23 cellular contexts compared by ENCODE assay signal in the genomic region with DNA sequence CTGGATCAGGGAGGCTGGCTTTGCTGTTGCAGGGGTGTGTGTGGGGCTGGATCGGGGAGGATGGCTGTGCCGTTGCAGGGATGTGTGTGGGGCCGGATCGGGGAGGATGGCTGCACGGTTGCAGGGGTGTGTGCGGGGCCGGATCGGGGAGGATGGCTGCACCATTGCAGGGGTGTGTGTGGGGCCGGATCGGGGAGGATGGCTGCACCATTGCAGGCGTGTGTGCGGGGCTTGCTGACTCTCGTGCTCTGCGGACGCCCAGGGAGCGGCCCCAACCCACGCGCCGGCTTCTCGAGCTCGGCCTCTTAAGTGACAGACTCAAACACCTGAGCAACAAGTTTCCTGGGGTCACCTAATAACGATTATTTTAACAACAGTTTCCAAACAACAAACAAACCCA.
"Had no signal": no experiment of that assay in that cellular context is flagged by ENCODE, and none has a peak within 500 bp of the region (broad histone marks: within the 10 kb centered on the region; RNA-seq: fewer than 3 reads in every experiment).

No MANE protein-coding gene starts in this region.

- H3K36me3 ChIP-seq: ascending aorta, brain microvascular endothelial cell, esophagus muscularis mucosa, heart right ventricle, right atrium auricular region, suprapubic skin, tibial nerve had no signal

- H3K27me3 Mint-ChIP-seq: activated CD4-positive, alpha-beta memory T cell treated with anti-CD3 and anti-CD28 coated beads for 36 hours; activated naive CD8-positive, alpha-beta T cell treated with anti-CD3 and anti-CD28 coated beads, Interleukin-2, amount 10 ng/mL, durations not matched to agents 7 days and 5 days; activated T-cell treated with anti-CD3 and anti-CD28 coated beads, Interleukin-2, amount 50 U/mL, for 24 hours had no signal

- DNase-seq: activated CD4-positive, alpha-beta memory T cell treated with anti-CD3 and anti-CD28 coated beads for 36 hours; activated CD4-positive, alpha-beta T cell treated with anti-CD3 and anti-CD28 coated beads for 48 hours; activated CD4-positive, CD25-positive, alpha-beta regulatory T cell; activated CD8-positive, alpha-beta memory T cell treated with anti-CD3 and anti-CD28 coated beads, Interleukin-2, amount 50 U/mL, for 48 hours; activated gamma-delta T cell; activated naive CD4-positive, alpha-beta T cell treated with anti-CD3 and anti-CD28 coated beads, Interleukin-2, amount 10 ng/mL, durations not matched to agents 7 days and 5 days; activated naive CD8-positive, alpha-beta T cell treated with anti-CD3 and anti-CD28 coated beads, Interleukin-2, amount 10 ng/mL, durations not matched to agents 7 days and 5 days; activated T-cell treated with anti-CD3 and anti-CD28 coated beads, Interleukin-2, amount 50 U/mL, for 24 hours; brain microvascular endothelial cell; effector CD4-positive, alpha-beta T cell; foreskin keratinocyte; kidney glomerular epithelial cell; naive B cell; nephron progenitor cell; occipital lobe; stimulated activated naive CD4-positive, alpha-beta T cell; T-cell had no signal

- ATAC-seq: foreskin keratinocyte, T-cell had no signal

- H3K36me3 Mint-ChIP-seq: activated CD4-positive, alpha-beta memory T cell treated with anti-CD3 and anti-CD28 coated beads for 36 hours; activated naive CD4-positive, alpha-beta T cell treated with anti-CD3 and anti-CD28 coated beads, Interleukin-2, amount 10 ng/mL, durations not matched to agents 7 days and 5 days; activated naive CD8-positive, alpha-beta T cell treated with anti-CD3 and anti-CD28 coated beads, Interleukin-2, amount 10 ng/mL, durations not matched to agents 7 days and 5 days; naive B cell; T-cell had no signal

- H3K27me3 ChIP-seq: ascending aorta, brain microvascular endothelial cell, foreskin keratinocyte, right atrium auricular region, suprapubic skin, tibial nerve had no signal

- H3K27ac Mint-ChIP-seq: activated CD4-positive, alpha-beta memory T cell treated with anti-CD3 and anti-CD28 coated beads for 36 hours; activated naive CD4-positive, alpha-beta T cell treated with anti-CD3 and anti-CD28 coated beads, Interleukin-2, amount 10 ng/mL, durations not matched to agents 7 days and 5 days; activated naive CD8-positive, alpha-beta T cell treated with anti-CD3 and anti-CD28 coated beads, Interleukin-2, amount 10 ng/mL, durations not matched to agents 7 days and 5 days; activated T-cell treated with anti-CD3 and anti-CD28 coated beads, Interleukin-2, amount 50 U/mL, for 24 hours; T-cell had no signal

- H3K4me3 ChIP-seq: ascending aorta, esophagus muscularis mucosa, right atrium auricular region, suprapubic skin, tibial nerve had no signal

- H3K27ac ChIP-seq: ascending aorta, brain microvascular endothelial cell, foreskin keratinocyte, right atrium auricular region, suprapubic skin had no signal

- H3K9me3 Mint-ChIP-seq: activated CD4-positive, alpha-beta memory T cell treated with anti-CD3 and anti-CD28 coated beads for 36 hours; activated naive CD4-positive, alpha-beta T cell treated with anti-CD3 and anti-CD28 coated beads, Interleukin-2, amount 10 ng/mL, durations not matched to agents 7 days and 5 days; activated naive CD8-positive, alpha-beta T cell treated with anti-CD3 and anti-CD28 coated beads, Interleukin-2, amount 10 ng/mL, durations not matched to agents 7 days and 5 days; activated T-cell treated with anti-CD3 and anti-CD28 coated beads, Interleukin-2, amount 50 U/mL, for 24 hours; naive B cell; T-cell had no signal

- H3K4me1 ChIP-seq: ascending aorta, foreskin keratinocyte had no signal

- H3K4me3 Mint-ChIP-seq: activated CD4-positive, alpha-beta memory T cell treated with anti-CD3 and anti-CD28 coated beads for 36 hours; activated naive CD4-positive, alpha-beta T cell treated with anti-CD3 and anti-CD28 coated beads, Interleukin-2, amount 10 ng/mL, durations not matched to agents 7 days and 5 days; activated naive CD8-positive, alpha-beta T cell treated with anti-CD3 and anti-CD28 coated beads, Interleukin-2, amount 10 ng/mL, durations not matched to agents 7 days and 5 days; activated T-cell treated with anti-CD3 and anti-CD28 coated beads, Interleukin-2, amount 50 U/mL, for 24 hours; nephron progenitor cell; T-cell had no signal

- H3K9me3 ChIP-seq: ascending aorta, esophagus muscularis mucosa, heart right ventricle, right atrium auricular region, suprapubic skin, tibial nerve had no signal
